1 cellular context compared by ENCODE assay signal in the genomic region with DNA sequence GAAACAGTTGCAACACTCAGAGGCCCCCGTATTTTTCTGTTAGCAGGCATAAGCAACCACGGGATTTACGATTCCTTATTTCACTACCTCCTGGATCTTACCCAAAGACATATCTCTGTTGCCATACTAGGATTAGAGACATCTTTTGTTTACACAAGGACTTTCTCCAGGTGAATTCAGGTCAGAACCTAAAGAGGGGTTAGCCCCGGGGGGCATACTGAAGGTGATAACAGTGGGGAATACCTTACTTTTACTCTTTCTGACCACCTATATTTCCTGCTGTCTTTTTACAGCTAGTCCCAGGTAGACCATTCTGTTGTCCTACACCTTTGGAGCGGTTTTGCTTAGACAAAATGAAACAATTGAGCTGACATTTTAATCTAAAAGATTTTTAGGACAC.
TF ChIP-seq lines count a peak whose summit lies in the region.

No MANE protein-coding gene starts in this region.

TF ChIP-seq in GM23338, 12 proteins besides CTCF, POLR2A, EP300 and RAD21 (continued from another document):
- TF ChIP-seq, protein P1, sequence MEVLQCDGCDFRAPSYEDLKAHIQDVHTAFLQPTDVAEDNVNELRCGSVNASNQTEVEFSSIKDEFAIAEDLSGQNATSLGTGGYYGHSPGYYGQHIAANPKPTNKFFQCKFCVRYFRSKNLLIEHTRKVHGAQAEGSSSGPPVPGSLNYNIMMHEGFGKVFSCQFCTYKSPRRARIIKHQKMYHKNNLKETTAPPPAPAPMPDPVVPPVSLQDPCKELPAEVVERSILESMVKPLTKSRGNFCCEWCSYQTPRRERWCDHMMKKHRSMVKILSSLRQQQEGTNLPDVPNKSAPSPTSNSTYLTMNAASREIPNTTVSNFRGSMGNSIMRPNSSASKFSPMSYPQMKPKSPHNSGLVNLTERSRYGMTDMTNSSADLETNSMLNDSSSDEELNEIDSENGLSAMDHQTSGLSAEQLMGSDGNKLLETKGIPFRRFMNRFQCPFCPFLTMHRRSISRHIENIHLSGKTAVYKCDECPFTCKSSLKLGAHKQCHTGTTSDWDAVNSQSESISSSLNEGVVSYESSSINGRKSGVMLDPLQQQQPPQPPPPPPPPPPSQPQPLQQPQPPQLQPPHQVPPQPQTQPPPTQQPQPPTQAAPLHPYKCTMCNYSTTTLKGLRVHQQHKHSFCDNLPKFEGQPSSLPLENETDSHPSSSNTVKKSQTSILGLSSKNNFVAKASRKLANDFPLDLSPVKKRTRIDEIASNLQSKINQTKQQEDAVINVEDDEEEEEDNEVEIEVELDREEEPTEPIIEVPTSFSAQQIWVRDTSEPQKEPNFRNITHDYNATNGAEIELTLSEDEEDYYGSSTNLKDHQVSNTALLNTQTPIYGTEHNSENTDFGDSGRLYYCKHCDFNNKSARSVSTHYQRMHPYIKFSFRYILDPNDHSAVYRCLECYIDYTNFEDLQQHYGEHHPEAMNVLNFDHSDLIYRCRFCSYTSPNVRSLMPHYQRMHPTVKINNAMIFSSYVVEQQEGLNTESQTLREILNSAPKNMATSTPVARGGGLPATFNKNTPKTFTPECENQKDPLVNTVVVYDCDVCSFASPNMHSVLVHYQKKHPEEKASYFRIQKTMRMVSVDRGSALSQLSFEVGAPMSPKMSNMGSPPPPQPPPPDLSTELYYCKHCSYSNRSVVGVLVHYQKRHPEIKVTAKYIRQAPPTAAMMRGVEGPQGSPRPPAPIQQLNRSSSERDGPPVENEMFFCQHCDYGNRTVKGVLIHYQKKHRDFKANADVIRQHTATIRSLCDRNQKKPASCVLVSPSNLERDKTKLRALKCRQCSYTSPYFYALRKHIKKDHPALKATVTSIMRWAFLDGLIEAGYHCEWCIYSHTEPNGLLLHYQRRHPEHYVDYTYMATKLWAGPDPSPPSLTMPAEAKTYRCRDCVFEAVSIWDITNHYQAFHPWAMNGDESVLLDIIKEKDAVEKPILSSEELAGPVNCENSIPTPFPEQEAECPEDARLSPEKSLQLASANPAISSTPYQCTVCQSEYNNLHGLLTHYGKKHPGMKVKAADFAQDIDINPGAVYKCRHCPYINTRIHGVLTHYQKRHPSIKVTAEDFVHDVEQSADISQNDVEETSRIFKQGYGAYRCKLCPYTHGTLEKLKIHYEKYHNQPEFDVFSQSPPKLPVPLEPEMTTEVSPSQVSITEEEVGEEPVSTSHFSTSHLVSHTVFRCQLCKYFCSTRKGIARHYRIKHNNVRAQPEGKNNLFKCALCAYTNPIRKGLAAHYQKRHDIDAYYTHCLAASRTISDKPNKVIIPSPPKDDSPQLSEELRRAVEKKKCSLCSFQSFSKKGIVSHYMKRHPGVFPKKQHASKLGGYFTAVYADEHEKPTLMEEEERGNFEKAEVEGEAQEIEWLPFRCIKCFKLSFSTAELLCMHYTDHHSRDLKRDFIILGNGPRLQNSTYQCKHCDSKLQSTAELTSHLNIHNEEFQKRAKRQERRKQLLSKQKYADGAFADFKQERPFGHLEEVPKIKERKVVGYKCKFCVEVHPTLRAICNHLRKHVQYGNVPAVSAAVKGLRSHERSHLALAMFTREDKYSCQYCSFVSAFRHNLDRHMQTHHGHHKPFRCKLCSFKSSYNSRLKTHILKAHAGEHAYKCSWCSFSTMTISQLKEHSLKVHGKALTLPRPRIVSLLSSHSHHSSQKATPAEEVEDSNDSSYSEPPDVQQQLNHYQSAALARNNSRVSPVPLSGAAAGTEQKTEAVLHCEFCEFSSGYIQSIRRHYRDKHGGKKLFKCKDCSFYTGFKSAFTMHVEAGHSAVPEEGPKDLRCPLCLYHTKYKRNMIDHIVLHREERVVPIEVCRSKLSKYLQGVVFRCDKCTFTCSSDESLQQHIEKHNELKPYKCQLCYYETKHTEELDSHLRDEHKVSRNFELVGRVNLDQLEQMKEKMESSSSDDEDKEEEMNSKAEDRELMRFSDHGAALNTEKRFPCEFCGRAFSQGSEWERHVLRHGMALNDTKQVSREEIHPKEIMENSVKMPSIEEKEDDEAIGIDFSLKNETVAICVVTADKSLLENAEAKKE (CRISPR knock-in tag; IDR thresholded peaks at IDR 0.05) = no peak
- no peak for TF ChIP-seq CREB1 (CRISPR knock-in tag; IDR thresholded peaks at IDR 0.05; ENCODE audit: low read depth)
- no peak for TF ChIP-seq POLR2AphosphoS5 (IDR thresholded peaks at IDR 0.05; ENCODE audit: low read depth)
- TF ChIP-seq, protein P2, sequence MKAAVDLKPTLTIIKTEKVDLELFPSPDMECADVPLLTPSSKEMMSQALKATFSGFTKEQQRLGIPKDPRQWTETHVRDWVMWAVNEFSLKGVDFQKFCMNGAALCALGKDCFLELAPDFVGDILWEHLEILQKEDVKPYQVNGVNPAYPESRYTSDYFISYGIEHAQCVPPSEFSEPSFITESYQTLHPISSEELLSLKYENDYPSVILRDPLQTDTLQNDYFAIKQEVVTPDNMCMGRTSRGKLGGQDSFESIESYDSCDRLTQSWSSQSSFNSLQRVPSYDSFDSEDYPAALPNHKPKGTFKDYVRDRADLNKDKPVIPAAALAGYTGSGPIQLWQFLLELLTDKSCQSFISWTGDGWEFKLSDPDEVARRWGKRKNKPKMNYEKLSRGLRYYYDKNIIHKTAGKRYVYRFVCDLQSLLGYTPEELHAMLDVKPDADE (IDR thresholded peaks at IDR 0.05) = no peak
- no peak for TF ChIP-seq NANOG (IDR thresholded peaks at IDR 0.05; ENCODE audit: borderline replicate concordance)
- TF ChIP-seq ZNF114 (CRISPR knock-in tag; IDR thresholded peaks at IDR 0.05) = no peak
- no peak for TF ChIP-seq STAT1 (IDR thresholded peaks at IDR 0.05; ENCODE audit: unreplicated experiment)
- no peak for TF ChIP-seq EZH2 (IDR thresholded peaks at IDR 0.05; ENCODE audit: low read depth, unreplicated experiment)
- TF ChIP-seq ZNF331 (CRISPR knock-in tag; IDR thresholded peaks at IDR 0.05; ENCODE audit: low read depth) = no peak
- TF ChIP-seq, protein P3, sequence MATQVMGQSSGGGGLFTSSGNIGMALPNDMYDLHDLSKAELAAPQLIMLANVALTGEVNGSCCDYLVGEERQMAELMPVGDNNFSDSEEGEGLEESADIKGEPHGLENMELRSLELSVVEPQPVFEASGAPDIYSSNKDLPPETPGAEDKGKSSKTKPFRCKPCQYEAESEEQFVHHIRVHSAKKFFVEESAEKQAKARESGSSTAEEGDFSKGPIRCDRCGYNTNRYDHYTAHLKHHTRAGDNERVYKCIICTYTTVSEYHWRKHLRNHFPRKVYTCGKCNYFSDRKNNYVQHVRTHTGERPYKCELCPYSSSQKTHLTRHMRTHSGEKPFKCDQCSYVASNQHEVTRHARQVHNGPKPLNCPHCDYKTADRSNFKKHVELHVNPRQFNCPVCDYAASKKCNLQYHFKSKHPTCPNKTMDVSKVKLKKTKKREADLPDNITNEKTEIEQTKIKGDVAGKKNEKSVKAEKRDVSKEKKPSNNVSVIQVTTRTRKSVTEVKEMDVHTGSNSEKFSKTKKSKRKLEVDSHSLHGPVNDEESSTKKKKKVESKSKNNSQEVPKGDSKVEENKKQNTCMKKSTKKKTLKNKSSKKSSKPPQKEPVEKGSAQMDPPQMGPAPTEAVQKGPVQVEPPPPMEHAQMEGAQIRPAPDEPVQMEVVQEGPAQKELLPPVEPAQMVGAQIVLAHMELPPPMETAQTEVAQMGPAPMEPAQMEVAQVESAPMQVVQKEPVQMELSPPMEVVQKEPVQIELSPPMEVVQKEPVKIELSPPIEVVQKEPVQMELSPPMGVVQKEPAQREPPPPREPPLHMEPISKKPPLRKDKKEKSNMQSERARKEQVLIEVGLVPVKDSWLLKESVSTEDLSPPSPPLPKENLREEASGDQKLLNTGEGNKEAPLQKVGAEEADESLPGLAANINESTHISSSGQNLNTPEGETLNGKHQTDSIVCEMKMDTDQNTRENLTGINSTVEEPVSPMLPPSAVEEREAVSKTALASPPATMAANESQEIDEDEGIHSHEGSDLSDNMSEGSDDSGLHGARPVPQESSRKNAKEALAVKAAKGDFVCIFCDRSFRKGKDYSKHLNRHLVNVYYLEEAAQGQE (IDR thresholded peaks at IDR 0.05; ENCODE audit: unreplicated experiment) = no peak
- no peak for TF ChIP-seq JUNB (IDR thresholded peaks at IDR 0.05; ENCODE audit: unreplicated experiment)
